In the genomic region with DNA sequence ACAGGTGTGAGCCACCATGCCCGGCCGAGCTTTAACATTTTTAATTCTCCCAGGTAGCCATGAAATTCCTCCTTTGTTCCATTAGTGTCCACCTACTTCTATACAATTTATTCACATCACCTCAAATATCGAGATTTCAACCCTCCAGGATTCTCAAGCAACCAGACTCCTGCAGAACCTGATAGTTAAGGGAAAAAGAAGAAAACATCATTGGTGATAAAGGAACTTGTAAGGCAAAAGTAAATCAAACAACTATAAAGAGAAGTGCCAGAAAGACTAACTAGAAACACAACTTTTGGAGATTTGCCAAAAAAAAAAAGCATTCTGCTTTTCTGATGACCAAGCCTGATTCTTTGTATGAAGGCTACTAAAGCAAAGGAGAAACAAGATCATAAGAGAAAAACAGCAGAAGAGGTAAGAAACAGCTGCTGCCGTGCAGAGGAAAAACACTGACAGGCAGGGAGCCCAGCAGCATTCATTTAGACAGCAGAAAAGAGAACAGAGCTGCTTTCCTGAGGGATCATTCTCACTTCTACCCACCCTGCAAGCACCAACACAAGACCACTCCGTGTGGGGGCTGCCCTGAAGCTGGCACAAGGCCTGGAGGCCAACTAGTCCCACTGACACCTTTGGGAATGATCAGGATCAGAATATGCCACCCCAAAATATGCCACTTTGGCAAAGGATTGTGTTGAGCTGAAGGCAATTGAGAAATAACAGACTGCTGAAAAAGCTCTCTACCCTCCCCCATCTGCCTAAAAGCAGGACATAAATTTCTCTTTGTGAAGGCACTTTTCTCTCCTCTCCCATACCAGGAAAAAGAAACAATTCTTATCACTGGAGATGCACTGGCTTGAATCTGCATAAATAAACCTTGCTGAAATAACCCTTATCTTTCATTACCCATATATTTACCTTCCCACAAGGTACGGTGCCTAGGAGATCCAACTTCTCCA, we compare ENCODE assay signal across 11 cellular contexts.
DNase-seq lines count a peak whose midpoint lies in the region; ATAC-seq and TF ChIP-seq lines count a peak whose summit lies in the region.
"Had no signal": no experiment of that assay in that cellular context is flagged by ENCODE, and none has a peak within 500 bp of the region (broad histone marks: within the 10 kb centered on the region; RNA-seq: fewer than 3 reads in every experiment).

No MANE protein-coding gene starts in this region.

- CTCF ChIA-PET in WTC11 (lab: Charles Lee), result interaction anchor here (1.6 to 2.9 kb wide), 2 partner anchors 20 to 30 kb away, joined by 4 to 18 read pairs; no protein-coding TSS in a partner anchor

- H3K4me1 Mint-ChIP-seq in brain (peaks cover 37% of the 10 kb centered on the region), WTC11 (peaks cover 9% of the 10 kb centered on the region; the same call in 1 of the 2 replicates)
- H3K4me1 Mint-ChIP-seq: stimulated activated naive CD8-positive, alpha-beta T cell treated with anti-CD3 and anti-CD28 coated beads, Interleukin-15, amount 100 ng/mL, for 72 hours had no signal

- H3K4me3 Mint-ChIP-seq in brain, result peak overlapping the region; percentile 5 to 74 (median 57)
- H3K4me3 Mint-ChIP-seq in WTC11, result no peak overlapping the region
- H3K4me3 Mint-ChIP-seq: stimulated activated naive CD8-positive, alpha-beta T cell treated with anti-CD3 and anti-CD28 coated beads, Interleukin-15, amount 100 ng/mL, for 72 hours had no signal

- H3K9ac ChIP-seq in subcutaneous abdominal adipose tissue (ENCODE audit: low read length in 5 of 5), result peak overlapping the region in 3 of 5 donors; percentile 4 to 49 (median 39)

- H3K36me3 ChIP-seq in left lung (no peaks in the 10 kb centered on the region), subcutaneous abdominal adipose tissue (ENCODE audit: control insufficient read depth in 5 of 5, insufficient read depth in 5 of 5, low read length in 5 of 5) (no peaks in the 10 kb centered on the region)

- TF ChIP-seq CTCF in brain (conservative IDR thresholded peaks at IDR 0.05) (no peak), left lung (IDR thresholded peaks at IDR 0.05) (no peak), WTC11 (IDR thresholded peaks at IDR 0.05) (no peak)

- no peak overlapping the region for H3K4me3 ChIP-seq in left lung
- peak overlapping the region; percentile 13 to 70 (median 49) for H3K4me3 ChIP-seq in subcutaneous abdominal adipose tissue (ENCODE audit: low read depth in 1 of 5, low read length in 5 of 5)

- H3K27me3 ChIP-seq in left lung (no peaks in the 10 kb centered on the region), subcutaneous abdominal adipose tissue (ENCODE audit: control insufficient read depth in 5 of 5, insufficient read depth in 4 of 5, low read length in 5 of 5) (no peaks in the 10 kb centered on the region)

- peak overlapping the region; percentile 47 to 93 (median 86) for H3K27ac Mint-ChIP-seq in brain
- no peak overlapping the region for H3K27ac Mint-ChIP-seq in WTC11
- H3K27ac Mint-ChIP-seq: stimulated activated naive CD8-positive, alpha-beta T cell treated with anti-CD3 and anti-CD28 coated beads, Interleukin-15, amount 100 ng/mL, for 72 hours had no signal

- intact Hi-C loops in left lung (cut with DNase I), result no loop called here

- H3K36me3 Mint-ChIP-seq in brain, result no peaks in the 10 kb centered on the region
- no peaks in the 10 kb centered on the region for H3K36me3 Mint-ChIP-seq in WTC11

- POLR2A ChIA-PET in WTC11 (lab: Charles Lee), result no interaction called here

- ATAC-seq in left lung (peak; percentile 24), WTC11 (no peak), HG03045 (IDR thresholded peaks at IDR 0.05; ENCODE audit: unreplicated experiment) (no peak), GM18502 (IDR thresholded peaks at IDR 0.05; ENCODE audit: poor library complexity, unreplicated experiment) (no peak)
- ATAC-seq: stimulated activated naive CD8-positive, alpha-beta T cell treated with anti-CD3 and anti-CD28 coated beads, Interleukin-15, amount 100 ng/mL, for 72 hours had no signal

- peaks cover 0 to 7% (median 0%) of the 10 kb centered on the region in 5 experiments for H3K9me3 Mint-ChIP-seq in brain
- no peaks in the 10 kb centered on the region for H3K9me3 Mint-ChIP-seq in WTC11
- H3K9me3 Mint-ChIP-seq: stimulated activated naive CD8-positive, alpha-beta T cell treated with anti-CD3 and anti-CD28 coated beads, Interleukin-15, amount 100 ng/mL, for 72 hours had no signal

- H3K9me3 ChIP-seq in left lung (no peaks in the 10 kb centered on the region), subcutaneous abdominal adipose tissue (ENCODE audit: control insufficient read depth in 5 of 5, low read length in 5 of 5) (no peaks in the 10 kb centered on the region)

- DNase-seq in NCI-H2029 treated with DMSO at 0.1 percent for 48 hours (lab: John Stamatoyannopoulos, UW) (peak; percentile 50), left lung (no peak), WTC11 (ENCODE audit: low spot score) (no peak), NCI-H1436 treated with DMSO at 0.1 percent for 48 hours (lab: John Stamatoyannopoulos, UW) (no peak)
- DNase-seq: activated CD4-positive, alpha-beta T cell treated with anti-CD3 and anti-CD28 coated beads for 1 hour; effector CD4-positive, alpha-beta T cell; stimulated activated naive CD8-positive, alpha-beta T cell treated with anti-CD3 and anti-CD28 coated beads, Interleukin-15, amount 100 ng/mL, for 72 hours had no signal

- H3K27ac ChIP-seq in left lung (peak overlapping the region; percentile 63 to 78), subcutaneous abdominal adipose tissue (ENCODE audit: low read depth, low read length) (no peak overlapping the region)

- H3K27me3 Mint-ChIP-seq in brain, result peaks cover 3% of the 10 kb centered on the region
- no peaks in the 10 kb centered on the region for H3K27me3 Mint-ChIP-seq in WTC11 (ENCODE audit: low read depth)
- H3K27me3 Mint-ChIP-seq: stimulated activated naive CD8-positive, alpha-beta T cell treated with anti-CD3 and anti-CD28 coated beads, Interleukin-15, amount 100 ng/mL, for 72 hours had no signal

- H3K4me1 ChIP-seq in left lung, result peaks cover 16 to 17% of the 10 kb centered on the region in 2 donors
- H3K4me1 ChIP-seq in subcutaneous abdominal adipose tissue (ENCODE audit: control insufficient read depth in 5 of 5, insufficient read depth in 5 of 5, low read length in 5 of 5), result peaks cover 0 to 13% (median 8%) of the 10 kb centered on the region in 5 donors

TF ChIP-seq in WTC11, 78 proteins besides CTCF, POLR2A, EP300 and RAD21:
- TF ChIP-seq NFE2L1 (CRISPR knock-in tag; IDR thresholded peaks at IDR 0.05), result no peak
- no peak for TF ChIP-seq E2F1 (CRISPR knock-in tag; IDR thresholded peaks at IDR 0.05)
- no peak for TF ChIP-seq ATF1 (CRISPR knock-in tag; IDR thresholded peaks at IDR 0.05)
- TF ChIP-seq NR3C1 (CRISPR knock-in tag; conservative IDR thresholded peaks at IDR 0.05; ENCODE audit: low read depth), result no peak
- no peak for TF ChIP-seq ZNF219 (CRISPR knock-in tag; IDR thresholded peaks at IDR 0.05; ENCODE audit: borderline replicate concordance)
- no peak for TF ChIP-seq CBFB (CRISPR knock-in tag; IDR thresholded peaks at IDR 0.05; ENCODE audit: low read depth)
- TF ChIP-seq, protein P1, sequence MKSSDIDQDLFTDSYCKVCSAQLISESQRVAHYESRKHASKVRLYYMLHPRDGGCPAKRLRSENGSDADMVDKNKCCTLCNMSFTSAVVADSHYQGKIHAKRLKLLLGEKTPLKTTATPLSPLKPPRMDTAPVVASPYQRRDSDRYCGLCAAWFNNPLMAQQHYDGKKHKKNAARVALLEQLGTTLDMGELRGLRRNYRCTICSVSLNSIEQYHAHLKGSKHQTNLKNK (CRISPR knock-in tag; IDR thresholded peaks at IDR 0.05), result no peak

Comparison
In these comparisons a context has a peak if more than half of its experiments do, and no peak if none do; other contexts are left out.
1. H3K4me3 ChIP-seq: peak in subcutaneous abdominal adipose tissue (5 of 5); none in left lung (0 of 2).